ENCODE assay signal across 31 cellular contexts in the genomic region with DNA sequence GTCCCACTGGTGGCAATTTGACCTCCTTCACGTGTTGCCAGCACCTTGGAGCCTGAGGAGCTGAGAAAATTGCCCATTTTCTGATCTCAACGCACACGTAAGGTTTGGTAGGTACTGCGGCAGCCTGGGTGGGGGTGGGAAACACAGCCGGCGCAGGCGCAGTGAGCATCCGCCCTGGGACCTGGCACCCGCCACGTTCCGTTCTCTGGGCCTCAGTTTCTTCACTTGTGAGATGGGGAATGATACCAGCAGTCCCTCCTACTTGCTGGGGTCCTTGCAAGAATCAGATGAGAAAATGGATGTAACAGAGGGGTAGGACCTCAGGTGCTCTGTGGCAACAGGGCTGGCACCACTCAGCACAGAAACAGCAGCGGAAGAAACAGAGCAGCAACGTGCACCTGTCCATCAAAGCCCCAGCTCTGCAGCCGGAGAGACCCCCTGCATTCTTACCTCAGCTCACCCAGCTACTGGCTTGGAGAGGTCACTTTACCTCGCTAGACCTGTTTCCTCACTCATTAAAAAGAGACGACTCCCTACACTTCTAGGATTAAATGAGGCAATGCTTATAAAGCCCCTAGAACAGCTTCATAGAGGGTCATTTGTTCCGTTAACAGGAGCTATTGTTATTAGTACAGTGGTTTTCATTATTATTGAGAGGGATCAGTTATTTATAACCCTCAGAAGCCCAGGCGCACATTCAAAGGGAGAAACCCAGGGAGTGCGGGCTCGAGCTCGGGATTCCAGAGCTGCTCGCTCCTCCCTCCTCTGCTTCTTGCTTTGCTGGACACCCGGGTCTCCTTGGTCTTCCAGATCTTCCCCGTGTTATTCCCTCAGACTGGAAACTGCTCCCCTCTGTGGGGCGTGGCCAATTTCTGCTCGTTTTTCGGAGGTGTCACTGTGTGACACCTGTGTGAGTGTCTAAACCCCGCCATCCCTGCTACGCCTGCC.
"Had no signal": no experiment of that assay in that cellular context is flagged by ENCODE, and none has a peak within 500 bp of the region (broad histone marks: within the 10 kb centered on the region; RNA-seq: fewer than 3 reads in every experiment).

No MANE protein-coding gene starts in this region.

- DNase-seq: activated CD4-positive, alpha-beta T cell treated with anti-CD3 and anti-CD28 coated beads for 48 hours; activated CD4-positive, alpha-beta T cell treated with anti-CD3 and anti-CD28 coated beads, Interleukin-2, amount 50 U/mL, for 48 hours; activated CD8-positive, alpha-beta memory T cell treated with anti-CD3 and anti-CD28 coated beads for 24 hours; activated CD8-positive, alpha-beta memory T cell treated with anti-CD3 and anti-CD28 coated beads, Interleukin-2, amount 50 U/mL, for 4 hours; activated naive CD8-positive, alpha-beta T cell treated with anti-CD3 and anti-CD28 coated beads, Interleukin-2, amount 50 U/mL, for 24 hours; activated T-cell treated with anti-CD3 and anti-CD28 coated beads, Interleukin-2, amount 50 U/mL, for 24 hours; amygdala; caudate nucleus; cortex of kidney; esophagus squamous epithelium; foreskin melanocyte; immature natural killer cell; kidney; left colon; naive thymus-derived CD8-positive, alpha-beta T cell; ovary; retina; stimulated activated CD4-positive, alpha-beta T cell treated with anti-CD3 and anti-CD28 coated beads, Interleukin-12 subunit alpha, Interleukin-12 subunit beta, amount 100 ng/mL, for 4 hours; stimulated activated CD4-positive, alpha-beta T cell treated with anti-CD3 and anti-CD28 coated beads, Interleukin-4, amount 100 ng/mL, for 1 hour; T-helper 9 cell; uterus had no signal

- FAIRE-seq: kidney, TTC549 had no signal

- H3K36me3 Mint-ChIP-seq: activated naive CD4-positive, alpha-beta T cell treated with anti-CD3 and anti-CD28 coated beads, Interleukin-2, amount 50 U/mL, for 24 hours; naive thymus-derived CD8-positive, alpha-beta T cell; type B pancreatic cell had no signal

- H3K9me3 Mint-ChIP-seq: activated naive CD4-positive, alpha-beta T cell treated with anti-CD3 and anti-CD28 coated beads, Interleukin-2, amount 50 U/mL, for 24 hours; activated naive CD8-positive, alpha-beta T cell treated with anti-CD3 and anti-CD28 coated beads, Interleukin-2, amount 50 U/mL, for 24 hours; activated T-cell treated with anti-CD3 and anti-CD28 coated beads, Interleukin-2, amount 50 U/mL, for 24 hours; immature natural killer cell; naive thymus-derived CD8-positive, alpha-beta T cell; stimulated activated naive CD8-positive, alpha-beta T cell treated with anti-CD3 and anti-CD28 coated beads, Interleukin-15, Interleukin-2, amounts not matched to agents 100 ng/mL and 50 ng/mL, for 24 hours; T-helper 1 cell treated with Interleukin-12 subunit alpha and Interleukin-12 subunit beta and Interleukin-4 antibody, amounts not matched to agents 30 μg/mL and 1 μg/mL, for 36 hours; type B pancreatic cell had no signal

- H3K4me1 Mint-ChIP-seq: activated naive CD4-positive, alpha-beta T cell treated with anti-CD3 and anti-CD28 coated beads, Interleukin-2, amount 50 U/mL, for 24 hours; activated naive CD8-positive, alpha-beta T cell treated with anti-CD3 and anti-CD28 coated beads, Interleukin-2, amount 50 U/mL, for 24 hours; naive thymus-derived CD8-positive, alpha-beta T cell had no signal

- H3K27me3 Mint-ChIP-seq: activated naive CD8-positive, alpha-beta T cell treated with anti-CD3 and anti-CD28 coated beads, Interleukin-2, amount 50 U/mL, for 24 hours; activated T-cell treated with anti-CD3 and anti-CD28 coated beads, Interleukin-2, amount 50 U/mL, for 24 hours; type B pancreatic cell had no signal

- H3K4me3 ChIP-seq: esophagus squamous epithelium, ovary, prostate gland, skin epidermis, uterus had no signal

- H3K36me3 ChIP-seq: esophagus squamous epithelium, neutrophil, ovary, prostate gland, uterus had no signal

- H3K4me3 Mint-ChIP-seq: activated naive CD4-positive, alpha-beta T cell treated with anti-CD3 and anti-CD28 coated beads, Interleukin-2, amount 50 U/mL, for 24 hours; activated naive CD8-positive, alpha-beta T cell treated with anti-CD3 and anti-CD28 coated beads, Interleukin-2, amount 50 U/mL, for 24 hours; activated T-cell treated with anti-CD3 and anti-CD28 coated beads, Interleukin-2, amount 50 U/mL, for 24 hours; immature natural killer cell; naive thymus-derived CD8-positive, alpha-beta T cell; stimulated activated naive CD8-positive, alpha-beta T cell treated with anti-CD3 and anti-CD28 coated beads, Interleukin-15, Interleukin-2, amounts not matched to agents 100 ng/mL and 50 ng/mL, for 24 hours; T-helper 1 cell treated with Interleukin-12 subunit alpha and Interleukin-12 subunit beta and Interleukin-4 antibody, amounts not matched to agents 30 μg/mL and 1 μg/mL, for 36 hours; type B pancreatic cell had no signal

- H3K27ac Mint-ChIP-seq: activated naive CD4-positive, alpha-beta T cell treated with anti-CD3 and anti-CD28 coated beads, Interleukin-2, amount 50 U/mL, for 24 hours; activated naive CD8-positive, alpha-beta T cell treated with anti-CD3 and anti-CD28 coated beads, Interleukin-2, amount 50 U/mL, for 24 hours; activated T-cell treated with anti-CD3 and anti-CD28 coated beads, Interleukin-2, amount 50 U/mL, for 24 hours; naive thymus-derived CD8-positive, alpha-beta T cell; stimulated activated naive CD8-positive, alpha-beta T cell treated with anti-CD3 and anti-CD28 coated beads, Interleukin-15, Interleukin-2, amounts not matched to agents 100 ng/mL and 50 ng/mL, for 24 hours; T-helper 1 cell treated with Interleukin-12 subunit alpha and Interleukin-12 subunit beta and Interleukin-4 antibody, amounts not matched to agents 30 μg/mL and 1 μg/mL, for 36 hours; type B pancreatic cell had no signal

- ATAC-seq: activated CD4-positive, CD25-positive, alpha-beta regulatory T cell treated with anti-CD3 and anti-CD28 coated beads, Interleukin-2, amount 50 U/mL, for 24 hours; activated naive CD8-positive, alpha-beta T cell treated with anti-CD3 and anti-CD28 coated beads, Interleukin-2, amount 50 U/mL, for 24 hours; left colon; naive thymus-derived CD8-positive, alpha-beta T cell; sciatic nerve had no signal

- H3K27ac ChIP-seq: esophagus squamous epithelium, neutrophil, prostate gland, skin epidermis had no signal

- H3K9me3 ChIP-seq: esophagus squamous epithelium, neutrophil, ovary, prostate gland, uterus had no signal

- H3K4me1 ChIP-seq: prostate gland, uterus had no signal

- H3K27me3 ChIP-seq: esophagus squamous epithelium, neutrophil, ovary, uterus had no signal
